19 cellular contexts compared by ENCODE assay signal in genomic region chr2:155115856-155116255, GRCh38.
DNase-seq lines count a peak whose midpoint lies in the region; ATAC-seq and TF ChIP-seq lines count a peak whose summit lies in the region.
"Had no signal": no experiment of that assay in that cellular context is flagged by ENCODE, and none has a peak within 500 bp of the region (broad histone marks: within the 10 kb centered on the region; RNA-seq: fewer than 3 reads in every experiment).

No MANE protein-coding gene starts in this region.

- H3K9me3 Mint-ChIP-seq in WTC11 = peaks cover 4% of the 10 kb centered on the region
- H3K9me3 Mint-ChIP-seq in activated naive CD4-positive, alpha-beta T cell treated with anti-CD3 and anti-CD28 coated beads for 36 hours = peaks cover 8% of the 10 kb centered on the region

- POLR2A ChIA-PET in WTC11 (lab: Charles Lee) = no interaction called here

- H3K4me1 Mint-ChIP-seq in WTC11 = peaks cover 5% of the 10 kb centered on the region
- H3K4me1 Mint-ChIP-seq in activated naive CD4-positive, alpha-beta T cell treated with anti-CD3 and anti-CD28 coated beads for 36 hours (ENCODE audit: low read depth) = no peaks in the 10 kb centered on the region
- H3K4me1 Mint-ChIP-seq: CD14-positive monocyte; CD4-positive, alpha-beta memory T cell; IgD-negative memory B cell had no signal

- H3K27ac Mint-ChIP-seq in WTC11 = peak overlapping the region; percentile 60
- no peak overlapping the region for H3K27ac Mint-ChIP-seq in activated naive CD4-positive, alpha-beta T cell treated with anti-CD3 and anti-CD28 coated beads for 36 hours
- H3K27ac Mint-ChIP-seq: CD14-positive monocyte; CD4-positive, alpha-beta memory T cell; HFFc6; IgD-negative memory B cell had no signal

- no peak for TF ChIP-seq CTCF in WTC11 (IDR thresholded peaks at IDR 0.05)

- no peaks in the 10 kb centered on the region for H3K27me3 Mint-ChIP-seq in WTC11 (ENCODE audit: low read depth)
- no peaks in the 10 kb centered on the region for H3K27me3 Mint-ChIP-seq in activated naive CD4-positive, alpha-beta T cell treated with anti-CD3 and anti-CD28 coated beads for 36 hours (ENCODE audit: low read depth)
- H3K27me3 Mint-ChIP-seq: CD4-positive, alpha-beta memory T cell; IgD-negative memory B cell had no signal

- DNase-seq in NCI-H748 (lab: John Stamatoyannopoulos, UW; ENCODE audit: unreplicated experiment) (peak; percentile 24), NCI-H748 treated with DMSO at 0.1 percent for 48 hours (lab: John Stamatoyannopoulos, UW) (no peak), NCI-H69 (lab: John Stamatoyannopoulos, UW) (peak; percentile 73), WTC11 (ENCODE audit: low spot score) (no peak), retina (peak; percentile 56), HK-2 (ENCODE audit: unreplicated experiment) (no peak), AG08395 (ENCODE audit: low spot score) (no peak)
- DNase-seq in activated naive CD4-positive, alpha-beta T cell treated with anti-CD3 and anti-CD28 coated beads for 36 hours = no peak
- DNase-seq: Calu3, DND-41, GM23248, H7, HFFc6 had no signal

- no peaks in the 10 kb centered on the region for H3K36me3 Mint-ChIP-seq in WTC11
- no peaks in the 10 kb centered on the region for H3K36me3 Mint-ChIP-seq in activated naive CD4-positive, alpha-beta T cell treated with anti-CD3 and anti-CD28 coated beads for 36 hours (ENCODE audit: low read depth)
- H3K36me3 Mint-ChIP-seq: CD14-positive monocyte, IgD-negative memory B cell had no signal

- H3K4me3 Mint-ChIP-seq in WTC11 = no peak overlapping the region
- H3K4me3 Mint-ChIP-seq in activated naive CD4-positive, alpha-beta T cell treated with anti-CD3 and anti-CD28 coated beads for 36 hours = no peak overlapping the region
- H3K4me3 Mint-ChIP-seq: CD14-positive monocyte; CD4-positive, alpha-beta memory T cell; HFFc6; IgD-negative memory B cell had no signal

- intact Hi-C loops in activated naive CD4-positive, alpha-beta T cell treated with anti-CD3 and anti-CD28 coated beads for 36 hours (cut with micrococcal nuclease) = no loop called here

- ATAC-seq in WTC11 = no peak
- ATAC-seq: A549, HCT116, HepG2 had no signal

- CTCF ChIA-PET in WTC11 (lab: Charles Lee) = no interaction called here
- CTCF ChIA-PET in activated naive CD4-positive, alpha-beta T cell treated with anti-CD3 and anti-CD28 coated beads for 36 hours (lab: Charles Lee) = no interaction called here

TF ChIP-seq in WTC11, 78 proteins besides CTCF, POLR2A, EP300 and RAD21:
- TF ChIP-seq NR3C1 (CRISPR knock-in tag; conservative IDR thresholded peaks at IDR 0.05; ENCODE audit: low read depth) = no peak
- no peak for TF ChIP-seq HMGA2 (CRISPR knock-in tag; IDR thresholded peaks at IDR 0.05)
- no peak for TF ChIP-seq RELA (CRISPR knock-in tag; IDR thresholded peaks at IDR 0.05; ENCODE audit: borderline replicate concordance)
- TF ChIP-seq ZNF121 (CRISPR knock-in tag; IDR thresholded peaks at IDR 0.05) = no peak
- no peak for TF ChIP-seq SMAD3 (CRISPR knock-in tag; IDR thresholded peaks at IDR 0.05; ENCODE audit: borderline replicate concordance)
- no peak for TF ChIP-seq MYBL2 (CRISPR knock-in tag; IDR thresholded peaks at IDR 0.05)
- no peak for TF ChIP-seq EMX1 (CRISPR knock-in tag; IDR thresholded peaks at IDR 0.05)
- TF ChIP-seq ZNF532 (CRISPR knock-in tag; IDR thresholded peaks at IDR 0.05; ENCODE audit: borderline replicate concordance) = no peak
- TF ChIP-seq USF2 (CRISPR knock-in tag; IDR thresholded peaks at IDR 0.05) = no peak
- no peak for TF ChIP-seq GABPB1 (CRISPR knock-in tag; IDR thresholded peaks at IDR 0.05)
- no peak for TF ChIP-seq NR2C2 (CRISPR knock-in tag; IDR thresholded peaks at IDR 0.05)
TF ChIP-seq in WTC11: peak in this region for 0.

Comparison
In these comparisons a context has a peak if more than half of its experiments do, and no peak if none do; other contexts are left out.
1. DNase-seq: peak in NCI-H748 (single experiment), NCI-H69 (single experiment) and retina (single experiment); none in NCI-H748 treated with DMSO at 0.1 percent for 48 hours (single experiment), WTC11 (single experiment), activated naive CD4-positive, alpha-beta T cell treated with anti-CD3 and anti-CD28 coated beads for 36 hours (single experiment), HK-2 (single experiment) and AG08395 (single experiment).